19 cellular contexts compared by ENCODE assay signal in genomic region chr1:216523449-216524190, GRCh38.
DNase-seq lines count a peak whose midpoint lies in the region; ATAC-seq and TF ChIP-seq lines count a peak whose summit lies in the region.
"Had no signal": no experiment of that assay in that cellular context is flagged by ENCODE, and none has a peak within 500 bp of the region (broad histone marks: within the 10 kb centered on the region; RNA-seq: fewer than 3 reads in every experiment).

No MANE protein-coding gene starts in this region.

- no peak overlapping the region for H3K27ac Mint-ChIP-seq in T-helper 2 cell treated with Interferon-gamma antibody and Interleukin-4, amounts not matched to agents 5 μg/mL and 100 μg/mL, for 36 hours
- H3K27ac Mint-ChIP-seq: activated naive CD8-positive, alpha-beta T cell treated with anti-CD3 and anti-CD28 coated beads for 36 hours; memory B cell had no signal

- WGBS in gastroesophageal sphincter (ENCODE audit: low coverage in 1 of 2), 2 donors: 15 to 44% methylated on average over 4 of the region's 4 CpGs

- H3K4me1 ChIP-seq in adipocyte (ENCODE audit: control insufficient read depth, insufficient read depth, low read length) (peaks cover 6% of the 10 kb centered on the region), gastroesophageal sphincter (peaks cover 0 to 10% (median 0%) of the 10 kb centered on the region in 3 donors)
- H3K4me1 ChIP-seq: A549, uterus had no signal

- H3K4me3 ChIP-seq in adipocyte (ENCODE audit: low read length) (no peak overlapping the region), gastroesophageal sphincter (no peak overlapping the region)
- H3K4me3 ChIP-seq: A549, GM12878, uterus had no signal

- in situ Hi-C loops in GM13976 (cut with MboI; ENCODE audit: low sequenced_read_pairs, unreplicated experiment): no loop called here

- no peaks in the 10 kb centered on the region for H3K27me3 ChIP-seq in adipocyte (replicated peaks; ENCODE audit: control insufficient read depth, insufficient read depth, low read length)
- no peaks in the 10 kb centered on the region for H3K27me3 ChIP-seq in gastroesophageal sphincter
- H3K27me3 ChIP-seq: uterus had no signal

- peak; percentile 44 for DNase-seq in AG09319 (ENCODE audit: extremely low read depth, low read depth)
- DNase-seq in adipocyte (ENCODE audit: low read depth): peak; percentile 83
- peak; percentile 3 for DNase-seq in fibroblast of the conjunctiva (ENCODE audit: low read depth)
- DNase-seq in GM13976 (ENCODE audit: low spot score): no peak
- DNase-seq in T-helper 2 cell treated with Interferon-gamma antibody and Interleukin-4, amounts not matched to agents 5 μg/mL and 100 μg/mL, for 36 hours (ENCODE audit: low spot score): no peak
- DNase-seq in head of caudate nucleus: no peak
- DNase-seq: activated naive CD8-positive, alpha-beta T cell treated with anti-CD3 and anti-CD28 coated beads for 36 hours; activated T-cell treated with anti-CD3 and anti-CD28 coated beads, Interleukin-2, amount 50 U/mL, for 1 hour; cerebellar nuclear complex; glutamatergic neuron; NCI-H2107; NCI-H774; retina; uterus had no signal

- no peak for TF ChIP-seq POLR2A in gastroesophageal sphincter (IDR thresholded peaks at IDR 0.05)

- H3K27ac ChIP-seq in gastroesophageal sphincter: no peak overlapping the region
- H3K27ac ChIP-seq: A549, uterus had no signal

- TF ChIP-seq CTCF in AG09319 (IDR thresholded peaks at IDR 0.05; ENCODE audit: low read depth, low read length) (no peak), gastroesophageal sphincter (IDR thresholded peaks at IDR 0.05) (no peak), GM13976 (IDR thresholded peaks at IDR 0.05; ENCODE audit: borderline replicate concordance, control extremely low read depth, extremely low read depth, insufficient read depth, missing control alignments) (no peak)

- intact Hi-C loops in head of caudate nucleus (cut with DNase I): no loop called here

- H3K9ac ChIP-seq in adipocyte (ENCODE audit: low read length): no peak overlapping the region

- no peaks in the 10 kb centered on the region for H3K27me3 Mint-ChIP-seq in T-helper 2 cell treated with Interferon-gamma antibody and Interleukin-4, amounts not matched to agents 5 μg/mL and 100 μg/mL, for 36 hours (ENCODE audit: low read depth)
- H3K27me3 Mint-ChIP-seq: activated naive CD8-positive, alpha-beta T cell treated with anti-CD3 and anti-CD28 coated beads for 36 hours; memory B cell had no signal

- no peaks in the 10 kb centered on the region for H3K4me1 Mint-ChIP-seq in T-helper 2 cell treated with Interferon-gamma antibody and Interleukin-4, amounts not matched to agents 5 μg/mL and 100 μg/mL, for 36 hours (ENCODE audit: low read depth)
- H3K4me1 Mint-ChIP-seq: activated naive CD8-positive, alpha-beta T cell treated with anti-CD3 and anti-CD28 coated beads for 36 hours had no signal

- peak; percentile 46 for ATAC-seq in GM21526 (IDR thresholded peaks at IDR 0.05; ENCODE audit: low FRiP score, unreplicated experiment)
- no peak for ATAC-seq in gastroesophageal sphincter
- ATAC-seq: A549, GM12878 had no signal

- H3K9me3 Mint-ChIP-seq in T-helper 2 cell treated with Interferon-gamma antibody and Interleukin-4, amounts not matched to agents 5 μg/mL and 100 μg/mL, for 36 hours: no peaks in the 10 kb centered on the region
- H3K9me3 Mint-ChIP-seq: activated naive CD8-positive, alpha-beta T cell treated with anti-CD3 and anti-CD28 coated beads for 36 hours had no signal

- H3K36me3 Mint-ChIP-seq in T-helper 2 cell treated with Interferon-gamma antibody and Interleukin-4, amounts not matched to agents 5 μg/mL and 100 μg/mL, for 36 hours (ENCODE audit: low read depth): no peaks in the 10 kb centered on the region
- H3K36me3 Mint-ChIP-seq: activated naive CD8-positive, alpha-beta T cell treated with anti-CD3 and anti-CD28 coated beads for 36 hours had no signal

- H3K36me3 ChIP-seq in adipocyte (ENCODE audit: control insufficient read depth, insufficient read depth, low read length, severe bottlenecking) (no peaks in the 10 kb centered on the region), gastroesophageal sphincter (no peaks in the 10 kb centered on the region)
- H3K36me3 ChIP-seq: uterus had no signal

- H3K4me3 Mint-ChIP-seq in T-helper 2 cell treated with Interferon-gamma antibody and Interleukin-4, amounts not matched to agents 5 μg/mL and 100 μg/mL, for 36 hours: no peak overlapping the region
- H3K4me3 Mint-ChIP-seq: activated naive CD8-positive, alpha-beta T cell treated with anti-CD3 and anti-CD28 coated beads for 36 hours; memory B cell had no signal

- no peak for TF ChIP-seq EP300 in gastroesophageal sphincter (IDR thresholded peaks at IDR 0.05)

- no peaks in the 10 kb centered on the region for H3K9me3 ChIP-seq in adipocyte (ENCODE audit: control insufficient read depth, low read length)
- no peaks in the 10 kb centered on the region for H3K9me3 ChIP-seq in gastroesophageal sphincter
- H3K9me3 ChIP-seq: A549, uterus had no signal

Comparison
In these comparisons a context has a peak if more than half of its experiments do, and no peak if none do; other contexts are left out.
1. DNase-seq: peak in AG09319 (single experiment), adipocyte (single experiment) and fibroblast of the conjunctiva (single experiment); none in GM13976 (single experiment), T-helper 2 cell treated with Interferon-gamma antibody and Interleukin-4, amounts not matched to agents 5 μg/mL and 100 μg/mL, for 36 hours (single experiment) and head of caudate nucleus (0 of 42).